ENCODE assay signal across 17 cellular contexts in genomic region chr18:31546476-31546875, GRCh38. TPM values are rescaled to one million over a fixed set of nuclear protein-coding genes. Genes with fewer than 3 reads are reported as not detected.
DNase-seq lines count a peak whose midpoint lies in the region; ATAC-seq and TF ChIP-seq lines count a peak whose summit lies in the region.
"Had no signal": no experiment of that assay in that cellular context is flagged by ENCODE, and none has a peak within 500 bp of the region (broad histone marks: within the 10 kb centered on the region; RNA-seq: fewer than 3 reads in every experiment).

No MANE protein-coding gene starts in this region.

- DNase-seq in A673 (ENCODE audit: low spot score) (peak; percentile 7), H4 (ENCODE audit: low spot score) (peak; percentile 21), amniotic epithelial cell (ENCODE audit: low read depth) (peak; percentile 29), kidney tubule cell (ENCODE audit: low spot score) (peak; percentile 73), T-cell (no peak)
- no peak for DNase-seq in activated CD4-positive, alpha-beta memory T cell treated with anti-CD3 and anti-CD28 coated beads, Interleukin-2, amount 10 ng/mL, durations not matched to agents 7 days and 5 days
- no peak for DNase-seq in activated naive CD8-positive, alpha-beta T cell treated with anti-CD3 and anti-CD28 coated beads for 36 hours
- DNase-seq: DMS 273 treated with DMSO at 0.1 percent for 48 hours, HCEC 1CT, NCI-H1436 treated with DMSO at 0.1 percent for 48 hours, NCI-H2029 treated with DMSO at 0.1 percent for 48 hours, NCI-H524, SHP77, SK-N-SH had no signal

- H3K4me1 Mint-ChIP-seq in activated CD4-positive, alpha-beta memory T cell treated with anti-CD3 and anti-CD28 coated beads, Interleukin-2, amount 10 ng/mL, durations not matched to agents 7 days and 5 days: no peaks in the 10 kb centered on the region
- no peaks in the 10 kb centered on the region for H3K4me1 Mint-ChIP-seq in activated naive CD8-positive, alpha-beta T cell treated with anti-CD3 and anti-CD28 coated beads for 36 hours
- no peaks in the 10 kb centered on the region for H3K4me1 Mint-ChIP-seq in T-cell

- no peaks in the 10 kb centered on the region for H3K36me3 Mint-ChIP-seq in activated CD4-positive, alpha-beta memory T cell treated with anti-CD3 and anti-CD28 coated beads, Interleukin-2, amount 10 ng/mL, durations not matched to agents 7 days and 5 days (ENCODE audit: low read depth)
- no peaks in the 10 kb centered on the region for H3K36me3 Mint-ChIP-seq in activated naive CD8-positive, alpha-beta T cell treated with anti-CD3 and anti-CD28 coated beads for 36 hours
- no peaks in the 10 kb centered on the region for H3K36me3 Mint-ChIP-seq in T-cell
- H3K36me3 Mint-ChIP-seq: CD14-positive monocyte had no signal

- TF ChIP-seq CTCF in A673 (conservative IDR thresholded peaks at IDR 0.05; ENCODE audit: low read depth, low read length): no peak

- peaks cover 3% of the 10 kb centered on the region for H3K27me3 ChIP-seq in A673 (replicated peaks; ENCODE audit: insufficient read depth, low read depth, low read length, poor library complexity)

- H3K27ac Mint-ChIP-seq in activated CD4-positive, alpha-beta memory T cell treated with anti-CD3 and anti-CD28 coated beads, Interleukin-2, amount 10 ng/mL, durations not matched to agents 7 days and 5 days: no peak overlapping the region
- no peak overlapping the region for H3K27ac Mint-ChIP-seq in activated naive CD8-positive, alpha-beta T cell treated with anti-CD3 and anti-CD28 coated beads for 36 hours
- no peak overlapping the region for H3K27ac Mint-ChIP-seq in T-cell
- H3K27ac Mint-ChIP-seq: CD14-positive monocyte had no signal

- H3K9me3 Mint-ChIP-seq in activated CD4-positive, alpha-beta memory T cell treated with anti-CD3 and anti-CD28 coated beads, Interleukin-2, amount 10 ng/mL, durations not matched to agents 7 days and 5 days: no peaks in the 10 kb centered on the region
- no peaks in the 10 kb centered on the region for H3K9me3 Mint-ChIP-seq in activated naive CD8-positive, alpha-beta T cell treated with anti-CD3 and anti-CD28 coated beads for 36 hours
- H3K9me3 Mint-ChIP-seq in T-cell: no peaks in the 10 kb centered on the region

- POLR2A ChIA-PET in A673 (lab: Charles Lee; ENCODE audit: low non-redundant PET) (interaction anchor here (0.6 kb wide), 1 partner anchor 16 kb away, joined by 4 read pairs; no protein-coding TSS in a partner anchor), T-cell (lab: Charles Lee) (no interaction called here)
- POLR2A ChIA-PET in activated CD4-positive, alpha-beta memory T cell treated with anti-CD3 and anti-CD28 coated beads, Interleukin-2, amount 10 ng/mL, durations not matched to agents 7 days and 5 days (lab: Charles Lee): no interaction called here

- BruUV-seq in A673 (replicated peaks; lab: Mats Ljungman, UMichigan): no TSS peak

- ATAC-seq in T-cell (replicated peaks in 1 of 4): no peak
- ATAC-seq: A549, Panc1 had no signal

- intact Hi-C loops in A673 (cut with micrococcal nuclease; ENCODE audit: unreplicated experiment): no loop called here

- H3K4me3 ChIP-seq in A673 (ENCODE audit: low read depth, low read length, poor library complexity, severe bottlenecking): no peak overlapping the region
- H3K4me3 ChIP-seq: A549 had no signal

- CTCF ChIA-PET in A673 (lab: Charles Lee) (no interaction called here), T-cell (lab: Charles Lee) (no interaction called here)
- CTCF ChIA-PET in activated CD4-positive, alpha-beta memory T cell treated with anti-CD3 and anti-CD28 coated beads, Interleukin-2, amount 10 ng/mL, durations not matched to agents 7 days and 5 days (lab: Charles Lee): no interaction called here

- H3K9me3 ChIP-seq in A673 (ENCODE audit: low read depth, low read length, poor library complexity, severe bottlenecking): no peaks in the 10 kb centered on the region
- H3K9me3 ChIP-seq: A549, SK-N-SH had no signal

- H3K27me3 Mint-ChIP-seq in activated CD4-positive, alpha-beta memory T cell treated with anti-CD3 and anti-CD28 coated beads, Interleukin-2, amount 10 ng/mL, durations not matched to agents 7 days and 5 days: no peaks in the 10 kb centered on the region
- H3K27me3 Mint-ChIP-seq in activated naive CD8-positive, alpha-beta T cell treated with anti-CD3 and anti-CD28 coated beads for 36 hours: no peaks in the 10 kb centered on the region
- no peaks in the 10 kb centered on the region for H3K27me3 Mint-ChIP-seq in T-cell

- H3K4me3 Mint-ChIP-seq in activated CD4-positive, alpha-beta memory T cell treated with anti-CD3 and anti-CD28 coated beads, Interleukin-2, amount 10 ng/mL, durations not matched to agents 7 days and 5 days: no peak overlapping the region
- no peak overlapping the region for H3K4me3 Mint-ChIP-seq in activated naive CD8-positive, alpha-beta T cell treated with anti-CD3 and anti-CD28 coated beads for 36 hours
- no peak overlapping the region for H3K4me3 Mint-ChIP-seq in T-cell
- H3K4me3 Mint-ChIP-seq: CD14-positive monocyte had no signal

- H3K4me1 ChIP-seq in A673 (ENCODE audit: insufficient read depth, low read length, poor library complexity, severe bottlenecking): no peaks in the 10 kb centered on the region
- H3K4me1 ChIP-seq: A549 had no signal

- no peaks in the 10 kb centered on the region for H3K36me3 ChIP-seq in A673 (ENCODE audit: insufficient read depth, low read length, poor library complexity, severe bottlenecking)

- H3K27ac ChIP-seq in A673 (ENCODE audit: low read depth, low read length, poor library complexity, severe bottlenecking): no peak overlapping the region
- H3K27ac ChIP-seq: A549 had no signal

RNA-seq across cellular contexts. Expression of gene TTR, which starts 45.2 kb away (rescaled TPM):
- total RNA-seq in A673 (2021) (not detected in 2 replicates), T-cell (1 to 10 TPM in 3 of 5 donors, not detected in 2; 1.7 to 2.6 (median 1.9) TPM)
- total RNA-seq in H4 (2014; rRNA removed; shearing (Covaris generic)): not detected in 2 replicates
- not detected for total RNA-seq in activated CD4-positive, alpha-beta memory T cell treated with anti-CD3 and anti-CD28 coated beads, Interleukin-2, amount 10 ng/mL, durations not matched to agents 7 days and 5 days
- total RNA-seq in activated naive CD8-positive, alpha-beta T cell treated with anti-CD3 and anti-CD28 coated beads for 36 hours: not detected

RNA-seq across cellular contexts. Expression of gene DSG2, which starts 48.5 kb away (rescaled TPM):
- 0.11 TPM in 1 of 2 replicates, not detected in the other for total RNA-seq in A673 (2021)
- 26.4 TPM in 2 replicates for total RNA-seq in H4 (2014; rRNA removed; shearing (Covaris generic))
- under 1 TPM; 0.10 to 0.13 TPM for total RNA-seq in activated CD4-positive, alpha-beta memory T cell treated with anti-CD3 and anti-CD28 coated beads, Interleukin-2, amount 10 ng/mL, durations not matched to agents 7 days and 5 days
- under 1 TPM; 0.70 to 0.89 TPM for total RNA-seq in activated naive CD8-positive, alpha-beta T cell treated with anti-CD3 and anti-CD28 coated beads for 36 hours
- under 1 TPM; 0.07 to 0.83 (median 0.53) TPM for total RNA-seq in T-cell

Comparison
In these comparisons a context has a peak if more than half of its experiments do, and no peak if none do; other contexts are left out.
1. DNase-seq: peak in A673 (single experiment), H4 (single experiment), amniotic epithelial cell (single experiment) and kidney tubule cell (single experiment); none in activated CD4-positive, alpha-beta memory T cell treated with anti-CD3 and anti-CD28 coated beads, Interleukin-2, amount 10 ng/mL, durations not matched to agents 7 days and 5 days (single experiment), activated naive CD8-positive, alpha-beta T cell treated with anti-CD3 and anti-CD28 coated beads for 36 hours (single experiment) and T-cell (0 of 34).
2. RNA of gene DSG2, which starts 48.5 kb away (total RNA-seq): 26.4 TPM in H4; 0.70 to 0.89 TPM in activated naive CD8-positive, alpha-beta T cell treated with anti-CD3 and anti-CD28 coated beads for 36 hours, 0.07 to 0.83 TPM in T-cell, 0.10 to 0.13 TPM in activated CD4-positive, alpha-beta memory T cell treated with anti-CD3 and anti-CD28 coated beads, Interleukin-2, amount 10 ng/mL, durations not matched to agents 7 days and 5 days and 0.11 TPM in A673; every median in the first group is over 10 times any median in the second.